Comparison of ENCODE assay signal across 16 cellular contexts in the genomic region with DNA sequence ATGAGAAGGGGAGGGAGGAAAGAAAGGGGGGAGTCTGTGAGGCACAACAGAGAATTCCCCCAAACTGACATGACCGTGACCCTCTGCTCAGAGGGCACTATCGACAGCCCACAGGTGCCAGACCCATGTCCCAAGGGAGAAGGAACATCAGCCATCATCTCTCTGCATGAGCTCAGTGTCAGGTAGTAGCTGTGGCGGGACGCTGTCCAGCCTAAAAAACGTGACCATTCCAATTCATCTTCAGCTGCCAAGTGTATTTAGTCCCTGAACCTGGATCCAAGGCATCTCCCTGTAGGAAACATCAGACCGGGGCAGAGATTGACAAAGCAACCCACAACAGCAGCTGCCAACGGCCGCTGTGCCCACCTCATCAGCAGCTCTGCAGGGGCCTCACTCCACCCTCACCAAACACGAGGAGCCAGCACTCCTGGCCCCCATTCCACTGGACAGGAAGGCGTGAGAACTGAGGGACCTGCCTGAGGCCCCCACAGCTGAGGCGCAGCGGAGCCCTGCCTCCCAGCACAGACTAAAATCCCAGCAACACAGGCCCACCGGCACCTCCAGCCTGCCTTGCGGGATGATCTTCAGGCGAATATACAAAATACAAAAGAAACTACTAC. TPM values are rescaled to one million over a fixed set of nuclear protein-coding genes. Genes with fewer than 3 reads are reported as not detected.
A peak's percentile ranks its signal among the peaks of the same experiment; 100 is the strongest.
DNase-seq lines count a peak whose midpoint lies in the region; ATAC-seq and TF ChIP-seq lines count a peak whose summit lies in the region.
"Had no signal": no experiment of that assay in that cellular context is flagged by ENCODE, and none has a peak within 500 bp of the region (broad histone marks: within the 10 kb centered on the region; RNA-seq: fewer than 3 reads in every experiment).

No MANE protein-coding gene starts in this region.

- H3K36me3 ChIP-seq in osteoblast (ENCODE audit: insufficient read depth, low read length), result peaks cover 28% of the 10 kb centered on the region
- peaks cover 0 to 21% of the 10 kb centered on the region in 2 donors for H3K36me3 ChIP-seq in body of pancreas (replicated peaks in 1 of 2; ENCODE audit: insufficient read depth in 1 of 2, low read depth in 2 of 2)

- H3K79me2 ChIP-seq in osteoblast (ENCODE audit: insufficient read depth, low read length), result peaks cover 5% of the 10 kb centered on the region
- H3K79me2 ChIP-seq: hepatocyte had no signal

- intact Hi-C loops in Right ventricle myocardium superior (cut with DNase I), result no loop called here
- intact Hi-C loops in left cardiac atrium (cut with DNase I), result loop anchor here in 1 of 2 donors (5.0 kb wide), 2 partner anchors 91 to 206 kb away; no protein-coding TSS in a partner anchor
- intact Hi-C loops in dorsolateral prefrontal cortex (cut with DNase I), result no loop called here
- intact Hi-C loops in body of pancreas (cut with DNase I), result no loop called here

- in situ Hi-C loops in GM13976 (cut with MboI; ENCODE audit: low sequenced_read_pairs, unreplicated experiment), result no loop called here

- ATAC-seq in Right ventricle myocardium superior (ENCODE audit: poor library complexity) (peak; percentile 22), left cardiac atrium (no peak), body of pancreas (no peak)

- no peaks in the 10 kb centered on the region for H3K27me3 ChIP-seq in dorsolateral prefrontal cortex
- no peaks in the 10 kb centered on the region for H3K27me3 ChIP-seq in osteoblast (ENCODE audit: insufficient read depth, low read length)
- H3K27me3 ChIP-seq in body of pancreas, result no peaks in the 10 kb centered on the region
- H3K27me3 ChIP-seq: hepatocyte had no signal

- TF ChIP-seq POLR2A in body of pancreas (IDR thresholded peaks at IDR 0.05), result no peak

- TF ChIP-seq CTCF in dorsolateral prefrontal cortex (IDR thresholded peaks at IDR 0.05 in 54 of 56, conservative IDR thresholded peaks at IDR 0.05 in 2 of 56; ENCODE audit: low read depth in 1 of 56, partially characterized antibody in 56 of 56), result no peak
- no peak for TF ChIP-seq CTCF in osteoblast (IDR thresholded peaks at IDR 0.05; ENCODE audit: extremely low read depth, low read depth, low read length)
- no peak for TF ChIP-seq CTCF in body of pancreas (IDR thresholded peaks at IDR 0.05)
- TF ChIP-seq CTCF in GM13976 (IDR thresholded peaks at IDR 0.05; ENCODE audit: borderline replicate concordance, control extremely low read depth, extremely low read depth, insufficient read depth, missing control alignments), result no peak

- H4K20me1 ChIP-seq in osteoblast (ENCODE audit: insufficient read depth, low read length), result peaks cover 14% of the 10 kb centered on the region

- H3K27ac ChIP-seq in dorsolateral prefrontal cortex, result peak overlapping the region in 53 of 59 donors; percentile 6 to 94 (median 87)
- peak overlapping the region; percentile 25 for H3K27ac ChIP-seq in osteoblast (ENCODE audit: low read depth, low read length)
- peak overlapping the region in 2 of 4 donors; percentile 49 to 70 for H3K27ac ChIP-seq in body of pancreas

- WGBS in body of pancreas, 2 donors, result 81 to 95% methylated on average over 4 to 15 of the region's 15 CpGs

- H3K4me3 ChIP-seq in dorsolateral prefrontal cortex (no peak overlapping the region), osteoblast (ENCODE audit: insufficient read depth, low read length) (no peak overlapping the region), body of pancreas (no peak overlapping the region)
- H3K4me3 ChIP-seq: hepatocyte had no signal

- H3K9me3 ChIP-seq in osteoblast (ENCODE audit: low read depth, low read length) (no peaks in the 10 kb centered on the region), body of pancreas (no peaks in the 10 kb centered on the region)

- H3K4me1 ChIP-seq in osteoblast (ENCODE audit: insufficient read depth, low read length), result peaks cover 23% of the 10 kb centered on the region
- H3K4me1 ChIP-seq in body of pancreas, result peaks cover 24% of the 10 kb centered on the region

- no peak overlapping the region for H2AFZ ChIP-seq in osteoblast (ENCODE audit: low read length)
- H2AFZ ChIP-seq: hepatocyte had no signal

- H3K4me2 ChIP-seq in osteoblast (ENCODE audit: insufficient read depth, low read length), result peak overlapping the region; percentile 45
- H3K4me2 ChIP-seq: hepatocyte had no signal

- DNase-seq in Right ventricle myocardium superior, result no peak
- DNase-seq in left cardiac atrium, result no peak
- DNase-seq in dorsolateral prefrontal cortex, result peak in 2 of 10 donors; percentile 30 to 41
- no peak for DNase-seq in osteoblast (ENCODE audit: insufficient read length, low spot score, missing footprints)
- DNase-seq in medulla oblongata (ENCODE audit: extremely low spot score), result no peak
- no peak for DNase-seq in body of pancreas
- DNase-seq in GM13976 (ENCODE audit: low spot score), result no peak
- no peak for DNase-seq in stimulated activated CD4-positive, alpha-beta T cell treated with anti-CD3 and anti-CD28 coated beads, Interleukin-12 subunit alpha, Interleukin-12 subunit beta, amount 100 ng/mL, for 4 hours
- DNase-seq: aorta, DMS53, midbrain, NCI-H446, retina had no signal

RNA-seq across cellular contexts. Expression of gene TAF1C, which starts 8.6 kb away (rescaled TPM):
- total RNA-seq in Right ventricle myocardium superior (29.3 TPM), left cardiac atrium (10 to 100 TPM; 27.9 to 33.6 TPM), dorsolateral prefrontal cortex (10 to 100 TPM; 33.5 to 87.0 (median 56.1) TPM), osteoblast (19.5 and 20.6 TPM in 2 replicates), body of pancreas (10 to 100 TPM; 33.5 to 80.8 TPM)

RNA-seq across cellular contexts. Expression of gene ADAD2, which starts 12.7 kb away (rescaled TPM):
- total RNA-seq in Right ventricle myocardium superior (0.65 TPM), left cardiac atrium (under 1 TPM in 1 of 2 donors, not detected in 1; 0.59 TPM), dorsolateral prefrontal cortex (1 to 10 TPM in 82 of 120 experiments, under 1 TPM in 29, not detected in 9; 0.17 to 8.5 (median 1.5) TPM), osteoblast (under 0.01 TPM in 1 of 2 replicates, not detected in the other), body of pancreas (1 to 10 TPM in 1 of 2 donors, not detected in 1; 4.0 TPM)
- total RNA-seq: H4; hepatocyte; T-helper 2 cell treated with Interferon-gamma antibody and Interleukin-4, amounts not matched to agents 100 ng/mL and 5 ng/mL, for 36 hours had no signal

RNA-seq across cellular contexts. Expression of gene DNAAF1, which starts 33.1 kb away (rescaled TPM):
- total RNA-seq in Right ventricle myocardium superior (not detected), left cardiac atrium (not detected), dorsolateral prefrontal cortex (10 to 100 TPM in 40 of 120 experiments, 1 to 10 TPM in 80; 3.6 to 19.7 (median 8.5) TPM), osteoblast (0.29 and 0.36 TPM in 2 replicates), body of pancreas (1 to 10 TPM in 1 of 2 donors, under 1 TPM in 1; 0.99 to 1.3 TPM)
- total RNA-seq: T-helper 2 cell treated with Interferon-gamma antibody and Interleukin-4, amounts not matched to agents 100 ng/mL and 5 ng/mL, for 36 hours had no signal

RNA-seq across cellular contexts. Expression of gene HSDL1, which starts 33.3 kb away (rescaled TPM):
- total RNA-seq in Right ventricle myocardium superior (22.6 TPM), left cardiac atrium (10 to 100 TPM; 21.6 to 34.1 TPM), dorsolateral prefrontal cortex (10 to 100 TPM; 21.5 to 75.4 (median 50.4) TPM), osteoblast (18.1 and 18.9 TPM in 2 replicates), body of pancreas (1 to 10 TPM; 6.3 to 8.0 TPM)
